In genomic region chr5:43279548-43280274, GRCh38 we compare ENCODE assay signal across 2 cellular contexts.
TF ChIP-seq lines count a peak whose summit lies in the region.

No MANE protein-coding gene starts in this region.

TF ChIP-seq in A549, 52 proteins besides CTCF, POLR2A, EP300 and RAD21:
- TF ChIP-seq MAFK (IDR thresholded peaks at IDR 0.05; ENCODE audit: partially characterized antibody): peak; percentile 61
- TF ChIP-seq EHF (CRISPR knock-in tag; IDR thresholded peaks at IDR 0.05): no peak

TF ChIP-seq in HepG2, 621 proteins besides CTCF, POLR2A, EP300 and RAD21:
- TF ChIP-seq ZNF362 (CRISPR knock-in tag; IDR thresholded peaks at IDR 0.05; ENCODE audit: borderline replicate concordance): no peak
- peak; percentile 57 for TF ChIP-seq MAFF (IDR thresholded peaks at IDR 0.05; ENCODE audit: low read depth, low read length)
- TF ChIP-seq MAFK (conservative IDR thresholded peaks at IDR 0.05 in 1 of 2, IDR thresholded peaks at IDR 0.05 in 1 of 2; ENCODE audit: low read length in 2 of 2): peak; percentile 68 to 70; a peak in 3 of 4 replicates
